Comparison of ENCODE assay signal across 1 cellular context in the genomic region with DNA sequence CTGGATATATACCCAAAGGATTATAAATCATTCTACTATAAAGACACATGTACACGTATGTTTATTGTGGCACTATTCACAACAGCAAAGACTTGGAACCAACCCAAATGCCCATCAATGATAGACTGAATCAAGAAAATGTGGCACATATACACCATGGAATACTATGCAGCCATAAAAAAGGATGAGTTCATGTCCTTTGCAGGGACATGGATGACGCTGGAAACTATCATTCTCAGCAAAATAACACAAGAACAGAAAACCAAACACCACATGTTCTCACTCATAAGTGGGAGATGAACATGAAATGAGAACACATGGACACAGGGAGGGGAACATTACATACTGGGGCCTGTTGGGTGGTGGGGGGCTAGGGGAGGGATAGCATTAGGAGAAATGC. TPM values are rescaled to one million over a fixed set of nuclear protein-coding genes. Genes with fewer than 3 reads are reported as not detected.
"Had no signal": no experiment of that assay in that cellular context is flagged by ENCODE, and none has a peak within 500 bp of the region (broad histone marks: within the 10 kb centered on the region; RNA-seq: fewer than 3 reads in every experiment).

No MANE protein-coding gene starts in this region.

RNA-seq across cellular contexts. Expression of a gene that starts 22.7 kb away (rescaled TPM):
- total RNA-seq: Right ventricle myocardium superior had no signal
